26 cellular contexts compared by ENCODE assay signal in the genomic region with DNA sequence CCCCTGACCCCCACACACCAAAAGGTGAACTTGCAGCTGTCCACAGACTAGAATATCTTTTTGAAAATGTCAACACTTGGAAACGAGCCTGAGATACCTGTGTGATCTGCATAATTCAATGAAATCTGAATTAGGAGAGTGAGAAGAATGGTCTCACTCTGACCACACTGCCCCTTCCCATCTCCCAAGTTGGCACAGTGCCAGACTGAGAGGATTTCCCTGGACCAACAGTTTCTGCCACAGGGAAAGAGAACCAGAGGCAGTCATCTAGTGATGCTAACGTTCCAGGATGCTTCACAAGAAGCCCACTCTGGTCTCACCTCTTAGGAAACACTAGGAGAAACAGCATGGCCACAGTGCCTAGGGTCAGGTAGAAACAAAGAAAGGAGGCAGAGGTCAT.
"Had no signal": no experiment of that assay in that cellular context is flagged by ENCODE, and none has a peak within 500 bp of the region (broad histone marks: within the 10 kb centered on the region; RNA-seq: fewer than 3 reads in every experiment).

No MANE protein-coding gene starts in this region.

- H3K4me3 ChIP-seq: stomach, suprapubic skin, testis, thoracic aorta, thyroid gland, tibial artery, tibial nerve, transverse colon, upper lobe of left lung, upper lobe of right lung, uterus, vagina had no signal

- DNase-seq: stimulated activated CD4-positive, alpha-beta T cell treated with anti-CD3 and anti-CD28 coated beads, Interleukin-2, amount 100 ng/mL, for 48 hours; stimulated activated CD4-positive, alpha-beta T cell treated with anti-CD3 and anti-CD28 coated beads, Interleukin-4, amount 100 ng/mL, for 1 hour; stimulated activated CD4-positive, alpha-beta T cell treated with anti-CD3 and anti-CD28 coated beads, Interleukin-4, amount 100 ng/mL, for 24 hours; stimulated activated CD4-positive, alpha-beta T cell treated with anti-CD3 and anti-CD28 coated beads, Interleukin-4, amount 100 ng/mL, for 4 hours; stimulated activated CD8-positive, alpha-beta memory T cell treated with anti-CD3 and anti-CD28 coated beads, Interleukin-4, amount 100 ng/mL, for 48 hours; stimulated activated naive B cell treated with anti-CD40 and anti-IgM and Interleukin-4, amounts not matched to agents 10 μg/mL and 1 μg/mL and 100 μg/mL, for 72 hours; stimulated activated naive CD4-positive, alpha-beta T cell; stimulated activated naive CD4-positive, alpha-beta T cell treated with Interleukin-2 at 50 U/mL for 16 hours; stimulated activated naive CD8-positive, alpha-beta T cell treated with anti-CD3 and anti-CD28 coated beads, Interleukin-15, amount 100 ng/mL, for 72 hours; stimulated activated naive CD8-positive, alpha-beta T cell treated with anti-CD3 and anti-CD28 coated beads, Interleukin-15, Interleukin-2, amounts not matched to agents 100 U/mL and 50 U/mL, for 24 hours; stomach; substantia nigra; testis; thyroid gland; tibial artery; transverse colon; trophoblast cell; upper lobe of left lung; upper lobe of right lung; uterus had no signal

- H3K27ac ChIP-seq: stomach, suprapubic skin, testis, thoracic aorta, thyroid gland, tibial artery, tibial nerve, transverse colon, upper lobe of left lung, upper lobe of right lung, uterus, vagina had no signal

- H3K4me1 ChIP-seq: stomach, suprapubic skin, testis, tibial artery, tibial nerve, transverse colon, upper lobe of left lung, upper lobe of right lung, uterus, vagina had no signal

- ATAC-seq: stimulated activated effector memory CD8-positive, alpha-beta T cell treated with anti-CD3 and anti-CD28 coated beads, Interleukin-12 subunit alpha, Interleukin-12 subunit beta, amount 100 ng/mL, for 72 hours; stimulated activated memory B cell treated with anti-CD40 and anti-IgM and Interleukin-4, amounts not matched to agents 10 μg/mL and 1 μg/mL and 100 μg/mL, for 72 hours; stimulated activated naive B cell treated with anti-CD40 and anti-IgM and Interleukin-4, amounts not matched to agents 10 μg/mL and 1 μg/mL and 100 μg/mL, for 72 hours; stimulated activated naive CD8-positive, alpha-beta T cell treated with anti-CD3 and anti-CD28 coated beads, Interleukin-15, amount 100 ng/mL, for 72 hours; stimulated activated naive CD8-positive, alpha-beta T cell treated with anti-CD3 and anti-CD28 coated beads, Interleukin-15, Interleukin-2, amounts not matched to agents 100 U/mL and 50 U/mL, for 24 hours; upper lobe of right lung had no signal

- H3K9me3 ChIP-seq: testis, thyroid gland, upper lobe of right lung had no signal

- H3K27me3 ChIP-seq: stomach, suprapubic skin, testis, thyroid gland, tibial artery, tibial nerve, transverse colon, upper lobe of left lung, upper lobe of right lung, uterus, vagina had no signal

- H3K36me3 ChIP-seq: stomach, suprapubic skin, thoracic aorta, thyroid gland, tibial artery, tibial nerve, transverse colon, upper lobe of left lung, upper lobe of right lung, uterus, vagina had no signal
